Comparison of ENCODE assay signal across 17 cellular contexts in genomic region chr2:74862268-74862964, GRCh38. TPM values are rescaled to one million over a fixed set of nuclear protein-coding genes. Genes with fewer than 3 reads are reported as not detected.
DNase-seq lines count a peak whose midpoint lies in the region; ATAC-seq and TF ChIP-seq lines count a peak whose summit lies in the region.
"Had no signal": no experiment of that assay in that cellular context is flagged by ENCODE, and none has a peak within 500 bp of the region (broad histone marks: within the 10 kb centered on the region; RNA-seq: fewer than 3 reads in every experiment).

No MANE protein-coding gene starts in this region.

- H3K9me3 Mint-ChIP-seq in activated naive CD4-positive, alpha-beta T cell treated with anti-CD3 and anti-CD28 coated beads, Interleukin-2, amount 10 ng/mL, durations not matched to agents 7 days and 5 days, result no peaks in the 10 kb centered on the region
- H3K9me3 Mint-ChIP-seq in activated naive CD4-positive, alpha-beta T cell treated with anti-CD3 and anti-CD28 coated beads, Interleukin-2, amount 50 U/mL, for 72 hours, result no peaks in the 10 kb centered on the region
- H3K9me3 Mint-ChIP-seq in chondrocyte (ENCODE audit: low read depth), result no peaks in the 10 kb centered on the region
- H3K9me3 Mint-ChIP-seq: activated T-cell treated with anti-CD3 and anti-CD28 coated beads, Interleukin-2, amount 50 U/mL, for 72 hours; nephron; T-helper 2 cell treated with Interferon-gamma antibody and Interleukin-4, amounts not matched to agents 5 μg/mL and 100 μg/mL, for 36 hours had no signal

- DNase-seq in activated naive CD4-positive, alpha-beta T cell treated with anti-CD3 and anti-CD28 coated beads, Interleukin-2, amount 10 ng/mL, durations not matched to agents 7 days and 5 days, result peak; percentile 13
- no peak for DNase-seq in activated naive CD4-positive, alpha-beta T cell treated with anti-CD3 and anti-CD28 coated beads, Interleukin-2, amount 50 U/mL, for 72 hours (ENCODE audit: low spot score in 2 of 2)
- peak; percentile 13 for DNase-seq in NCI-H524 treated with DMSO at 0.1 percent for 48 hours (lab: John Stamatoyannopoulos, UW)
- no peak for DNase-seq in chondrocyte (ENCODE audit: low spot score)
- DNase-seq in transverse colon, result peak; percentile 54
- DNase-seq in HK-2 (ENCODE audit: unreplicated experiment), result no peak
- no peak for DNase-seq in T-helper 2 cell
- no peak for DNase-seq in inferior parietal cortex (ENCODE audit: extremely low spot score)
- DNase-seq: activated CD4-positive, alpha-beta T cell treated with anti-CD3 and anti-CD28 coated beads for 48 hours; activated T-cell treated with anti-CD3 and anti-CD28 coated beads, Interleukin-2, amount 50 U/mL, for 72 hours; KBM-7; mammary epithelial cell; NCI-H510A treated with DMSO at 0.1 percent for 48 hours; RPMI8226; stimulated activated CD4-positive, alpha-beta T cell treated with anti-CD3 and anti-CD28 coated beads, Interleukin-2, amount 100 ng/mL, for 24 hours had no signal

- intact Hi-C loops in transverse colon (cut with DNase I; ENCODE audit: low total_unique reads), result no loop called here

- no peak overlapping the region for H3K4me3 ChIP-seq in transverse colon

- 65 to 70% methylated on average over 9 to 13 of the region's 13 CpGs for WGBS in transverse colon (ENCODE audit: low coverage in 1 of 2), 2 donors

- in situ Hi-C loops in transverse colon (cut with MboI; ENCODE audit: low pct_ligation_motif_present in 1 of 4, low pct_unique_long_range_greater_than_20kb in 1 of 4, low sequenced_read_pairs in 3 of 4), result no loop called here

- no peaks in the 10 kb centered on the region for H3K27me3 Mint-ChIP-seq in activated naive CD4-positive, alpha-beta T cell treated with anti-CD3 and anti-CD28 coated beads, Interleukin-2, amount 10 ng/mL, durations not matched to agents 7 days and 5 days
- no peaks in the 10 kb centered on the region for H3K27me3 Mint-ChIP-seq in chondrocyte (ENCODE audit: low read depth)

- no peaks in the 10 kb centered on the region for H3K9me3 ChIP-seq in transverse colon

- peaks cover 12% of the 10 kb centered on the region for H3K36me3 Mint-ChIP-seq in activated naive CD4-positive, alpha-beta T cell treated with anti-CD3 and anti-CD28 coated beads, Interleukin-2, amount 10 ng/mL, durations not matched to agents 7 days and 5 days
- H3K36me3 Mint-ChIP-seq in activated naive CD4-positive, alpha-beta T cell treated with anti-CD3 and anti-CD28 coated beads, Interleukin-2, amount 50 U/mL, for 72 hours, result peaks cover 0 to 24% of the 10 kb centered on the region in 2 donors
- peaks cover 1% of the 10 kb centered on the region for H3K36me3 Mint-ChIP-seq in chondrocyte (ENCODE audit: low read depth)

- CTCF ChIA-PET in activated naive CD4-positive, alpha-beta T cell treated with anti-CD3 and anti-CD28 coated beads, Interleukin-2, amount 10 ng/mL, durations not matched to agents 7 days and 5 days (lab: Charles Lee), result interaction anchor here (1.1 to 1.5 kb wide), 3 partner anchors 14 to 28 kb away, joined by 3 to 4 read pairs (median 3); no protein-coding TSS in a partner anchor

- TF ChIP-seq POLR2A in transverse colon (IDR thresholded peaks at IDR 0.05), result peak; percentile 34

- no peak for TF ChIP-seq CTCF in chondrocyte (IDR thresholded peaks at IDR 0.05)
- TF ChIP-seq CTCF in transverse colon (IDR thresholded peaks at IDR 0.05), result no peak

- ATAC-seq in activated naive CD4-positive, alpha-beta T cell treated with anti-CD3 and anti-CD28 coated beads, Interleukin-2, amount 50 U/mL, for 72 hours, result no peak
- ATAC-seq: activated T-cell treated with anti-CD3 and anti-CD28 coated beads, Interleukin-2, amount 50 U/mL, for 72 hours had no signal

- peaks cover 41% of the 10 kb centered on the region for H3K4me1 Mint-ChIP-seq in activated naive CD4-positive, alpha-beta T cell treated with anti-CD3 and anti-CD28 coated beads, Interleukin-2, amount 10 ng/mL, durations not matched to agents 7 days and 5 days
- peaks cover 53% of the 10 kb centered on the region for H3K4me1 Mint-ChIP-seq in chondrocyte (ENCODE audit: low read depth)

- no peak for TF ChIP-seq EP300 in transverse colon (IDR thresholded peaks at IDR 0.05; ENCODE audit: low read depth)

- no peak overlapping the region for H3K4me3 Mint-ChIP-seq in activated naive CD4-positive, alpha-beta T cell treated with anti-CD3 and anti-CD28 coated beads, Interleukin-2, amount 10 ng/mL, durations not matched to agents 7 days and 5 days
- H3K4me3 Mint-ChIP-seq in chondrocyte (ENCODE audit: unreplicated experiment), result no peak overlapping the region
- H3K4me3 Mint-ChIP-seq: activated T-cell treated with anti-CD3 and anti-CD28 coated beads, Interleukin-2, amount 50 U/mL, for 72 hours; nephron; T-helper 2 cell treated with Interferon-gamma antibody and Interleukin-4, amounts not matched to agents 5 μg/mL and 100 μg/mL, for 36 hours had no signal

- peaks cover 6 to 55% (median 34%) of the 10 kb centered on the region in 4 donors for H3K4me1 ChIP-seq in transverse colon

- H3K27ac Mint-ChIP-seq in activated naive CD4-positive, alpha-beta T cell treated with anti-CD3 and anti-CD28 coated beads, Interleukin-2, amount 10 ng/mL, durations not matched to agents 7 days and 5 days, result no peak overlapping the region
- no peak overlapping the region for H3K27ac Mint-ChIP-seq in activated naive CD4-positive, alpha-beta T cell treated with anti-CD3 and anti-CD28 coated beads, Interleukin-2, amount 50 U/mL, for 72 hours
- peak overlapping the region; percentile 17 for H3K27ac Mint-ChIP-seq in chondrocyte (ENCODE audit: unreplicated experiment)
- H3K27ac Mint-ChIP-seq: activated T-cell treated with anti-CD3 and anti-CD28 coated beads, Interleukin-2, amount 50 U/mL, for 72 hours; nephron had no signal

- no peaks in the 10 kb centered on the region for H3K36me3 ChIP-seq in transverse colon

- H3K27me3 ChIP-seq in transverse colon, result no peaks in the 10 kb centered on the region

- peak overlapping the region; percentile 78 to 82 (median 80) for H3K27ac ChIP-seq in transverse colon

RNA-seq across cellular contexts. Expression of gene HK2, which starts 28.5 kb away (rescaled TPM):
- total RNA-seq in activated naive CD4-positive, alpha-beta T cell treated with anti-CD3 and anti-CD28 coated beads, Interleukin-2, amount 50 U/mL, for 72 hours, result 10 to 100 TPM; 18.5 to 84.5 TPM
- total RNA-seq in chondrocyte, result 18.5 to 32.6 TPM (median 31.4 TPM) in 3 replicates
- total RNA-seq in transverse colon, result 100 to 1,000 TPM; 104 to 175 (median 131) TPM

Comparison
In these comparisons a context has a peak if more than half of its experiments do, and no peak if none do; other contexts are left out.
1. DNase-seq: peak in activated naive CD4-positive, alpha-beta T cell treated with anti-CD3 and anti-CD28 coated beads, Interleukin-2, amount 10 ng/mL, durations not matched to agents 7 days and 5 days (single experiment), NCI-H524 treated with DMSO at 0.1 percent for 48 hours (single experiment) and transverse colon (single experiment); none in activated naive CD4-positive, alpha-beta T cell treated with anti-CD3 and anti-CD28 coated beads, Interleukin-2, amount 50 U/mL, for 72 hours (0 of 2), chondrocyte (single experiment), HK-2 (single experiment), T-helper 2 cell (0 of 5) and inferior parietal cortex (single experiment).